ENCODE assay signal across 2 cellular contexts in genomic region chr12:130925616-130926015, GRCh38.
TF ChIP-seq lines count a peak whose summit lies in the region.

No MANE protein-coding gene starts in this region.

TF ChIP-seq in SK-N-SH treated with all-trans-retinoic acid at 6 μM for 48 hours, 23 proteins besides CTCF, POLR2A, EP300 and RAD21 (continued from another document):
- TF ChIP-seq PPARA (CRISPR knock-in tag; IDR thresholded peaks at IDR 0.05; ENCODE audit: borderline replicate concordance) (no peak), ESRRG (CRISPR knock-in tag; IDR thresholded peaks at IDR 0.05) (no peak), PATZ1 (CRISPR knock-in tag; IDR thresholded peaks at IDR 0.05; ENCODE audit: borderline replicate concordance) (no peak), POU6F1 (CRISPR knock-in tag; IDR thresholded peaks at IDR 0.05; ENCODE audit: borderline replicate concordance, low read depth) (no peak)

TF ChIP-seq in WTC11, 78 proteins besides CTCF, POLR2A, EP300 and RAD21 (continued from another document):
- TF ChIP-seq FOXP4 (CRISPR knock-in tag; IDR thresholded peaks at IDR 0.05) (no peak), RELA (CRISPR knock-in tag; IDR thresholded peaks at IDR 0.05; ENCODE audit: borderline replicate concordance) (no peak), JAZF1 (CRISPR knock-in tag; IDR thresholded peaks at IDR 0.05) (no peak), ZNF138 (CRISPR knock-in tag; conservative IDR thresholded peaks at IDR 0.05) (no peak), USF2 (CRISPR knock-in tag; IDR thresholded peaks at IDR 0.05) (no peak), SP1 (CRISPR knock-in tag; conservative IDR thresholded peaks at IDR 0.05) (no peak), NR2C2 (CRISPR knock-in tag; IDR thresholded peaks at IDR 0.05) (no peak), NFE2L1 (CRISPR knock-in tag; IDR thresholded peaks at IDR 0.05) (no peak), ZNF512 (CRISPR knock-in tag; IDR thresholded peaks at IDR 0.05; ENCODE audit: borderline replicate concordance) (no peak), ERG (CRISPR knock-in tag; IDR thresholded peaks at IDR 0.05) (no peak), NR1H2 (CRISPR knock-in tag; IDR thresholded peaks at IDR 0.05) (no peak), USF1 (CRISPR knock-in tag; IDR thresholded peaks at IDR 0.05) (no peak)
